ENCODE assay signal across 17 cellular contexts in the genomic region with DNA sequence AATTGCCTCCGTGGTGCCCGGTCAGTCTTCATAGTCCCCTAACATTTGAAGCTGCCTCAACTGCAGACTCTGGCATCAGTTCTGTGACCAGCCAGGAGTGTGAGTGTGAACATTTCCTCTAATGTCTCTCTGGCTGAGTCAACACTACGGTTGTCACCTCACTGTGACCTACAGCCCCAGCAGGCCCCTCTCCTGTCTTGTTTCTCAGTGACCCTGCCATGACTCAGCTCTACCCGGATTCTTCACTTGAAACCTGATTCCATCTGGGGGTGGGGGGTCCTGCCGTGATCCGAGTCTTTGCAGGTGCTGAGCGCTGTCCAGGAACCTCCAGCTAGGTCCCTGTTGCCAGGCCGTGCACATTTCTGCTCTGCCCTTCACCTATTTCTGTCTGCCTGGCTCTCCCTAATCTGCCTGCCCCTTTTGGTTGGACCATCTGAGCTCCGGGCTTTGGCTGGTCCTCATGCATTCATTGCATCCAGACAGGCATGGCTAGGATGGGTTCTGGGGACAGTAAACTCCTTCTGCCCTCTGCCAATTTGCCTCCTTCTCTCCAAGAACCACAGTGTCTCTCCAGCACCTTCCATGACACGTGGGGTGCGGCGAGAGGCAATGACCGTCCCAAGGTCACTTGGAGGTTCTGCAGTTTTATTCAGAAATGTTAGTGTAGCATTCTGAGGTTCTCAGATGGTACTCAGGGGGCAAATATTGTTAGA. TPM values are rescaled to one million over a fixed set of nuclear protein-coding genes. Genes with fewer than 3 reads are reported as not detected.
DNase-seq lines count a peak whose midpoint lies in the region; ATAC-seq, FAIRE-seq and TF ChIP-seq lines count a peak whose summit lies in the region.
"Had no signal": no experiment of that assay in that cellular context is flagged by ENCODE, and none has a peak within 500 bp of the region (broad histone marks: within the 10 kb centered on the region; RNA-seq: fewer than 3 reads in every experiment).

No MANE protein-coding gene starts in this region.

- no peaks in the 10 kb centered on the region for H3K9me3 Mint-ChIP-seq in natural killer cell treated with Interleukin-12 subunit alpha and Interleukin-12 subunit beta and Interleukin-15 and Interleukin-18, amount 100 ng/mL, for 72 hours
- H3K9me3 Mint-ChIP-seq in natural killer cell, result no peaks in the 10 kb centered on the region

- H3K79me2 ChIP-seq in MM.1S (ENCODE audit: low read length), result no peaks in the 10 kb centered on the region

- no peaks in the 10 kb centered on the region for H3K4me1 Mint-ChIP-seq in natural killer cell treated with Interleukin-12 subunit alpha and Interleukin-12 subunit beta and Interleukin-15 and Interleukin-18, amount 100 ng/mL, for 72 hours (ENCODE audit: low read depth in 2 of 2)
- H3K4me1 Mint-ChIP-seq in natural killer cell, result no peaks in the 10 kb centered on the region
- H3K4me1 Mint-ChIP-seq: stimulated activated naive B cell treated with anti-CD40 and anti-IgM and Interleukin-4, amounts not matched to agents 10 μg/mL and 1 μg/mL and 100 μg/mL, for 72 hours had no signal

- H3K4me1 ChIP-seq in upper lobe of right lung (no peaks in the 10 kb centered on the region), MM.1S (ENCODE audit: low read length) (no peaks in the 10 kb centered on the region)
- H3K4me1 ChIP-seq: psoas muscle had no signal

- no peak overlapping the region for H2AFZ ChIP-seq in MM.1S (ENCODE audit: low read length)

- H3K9me2 ChIP-seq in MM.1S (replicated peaks; ENCODE audit: insufficient read depth, low read length), result no peaks in the 10 kb centered on the region

- H3K4me3 ChIP-seq in upper lobe of right lung, result no peak overlapping the region
- H3K4me3 ChIP-seq in MM.1S (ENCODE audit: low read length), result no peak overlapping the region
- H3K4me3 ChIP-seq: psoas muscle had no signal

- H3K27ac ChIP-seq in upper lobe of right lung (no peak overlapping the region), MM.1S (ENCODE audit: low read length) (no peak overlapping the region)
- H3K27ac ChIP-seq: psoas muscle had no signal

- ATAC-seq in natural killer cell treated with Interleukin-12 subunit alpha and Interleukin-12 subunit beta and Interleukin-15 and Interleukin-18, amount 100 ng/mL, for 72 hours, result no peak
- ATAC-seq in natural killer cell (no peak), upper lobe of right lung (no peak)
- ATAC-seq: activated CD4-positive, CD25-positive, alpha-beta regulatory T cell treated with anti-CD3 and anti-CD28 coated beads, Interleukin-2, amount 50 U/mL, for 24 hours; activated T-cell treated with anti-CD3 and anti-CD28 coated beads, Interleukin-2, amount 50 U/mL, for 4 hours; stimulated activated naive B cell treated with anti-CD40 and anti-IgM and Interleukin-4, amounts not matched to agents 10 μg/mL and 1 μg/mL and 100 μg/mL, for 72 hours had no signal

- H4K20me1 ChIP-seq in MM.1S (ENCODE audit: insufficient read depth, low read length), result no peaks in the 10 kb centered on the region

- TF ChIP-seq CTCF in natural killer cell (IDR thresholded peaks at IDR 0.05), result no peak
- TF ChIP-seq CTCF in upper lobe of right lung (IDR thresholded peaks at IDR 0.05), result no peak
- no peak for TF ChIP-seq CTCF in MM.1S (IDR thresholded peaks at IDR 0.05; ENCODE audit: low read length)

- intact Hi-C loops in natural killer cell (cut with micrococcal nuclease) (no loop called here), upper lobe of right lung (cut with DNase I) (no loop called here)

- H3F3A ChIP-seq in MM.1S (ENCODE audit: insufficient read depth, low read length), result no peaks in the 10 kb centered on the region

- H3K4me2 ChIP-seq in MM.1S (ENCODE audit: low read depth, low read length), result no peak overlapping the region

- H3K36me3 ChIP-seq in upper lobe of right lung (no peaks in the 10 kb centered on the region), MM.1S (replicated peaks; ENCODE audit: insufficient read depth, low read length) (no peaks in the 10 kb centered on the region)

- no peak overlapping the region for H3K4me3 Mint-ChIP-seq in natural killer cell treated with Interleukin-12 subunit alpha and Interleukin-12 subunit beta and Interleukin-15 and Interleukin-18, amount 100 ng/mL, for 72 hours
- no peak overlapping the region for H3K4me3 Mint-ChIP-seq in natural killer cell
- H3K4me3 Mint-ChIP-seq: activated T-cell treated with anti-CD3 and anti-CD28 coated beads, Interleukin-2, amount 50 U/mL, for 4 hours; stimulated activated naive B cell treated with anti-CD40 and anti-IgM and Interleukin-4, amounts not matched to agents 10 μg/mL and 1 μg/mL and 100 μg/mL, for 72 hours had no signal

- peaks cover 26 to 31% of the 10 kb centered on the region in 2 donors for H3K27me3 Mint-ChIP-seq in natural killer cell treated with Interleukin-12 subunit alpha and Interleukin-12 subunit beta and Interleukin-15 and Interleukin-18, amount 100 ng/mL, for 72 hours
- peaks cover 9 to 21% of the 10 kb centered on the region in 2 donors for H3K27me3 Mint-ChIP-seq in natural killer cell (ENCODE audit: low read depth in 2 of 2)

- FAIRE-seq in RCC 7860 (lab: Jason Lieb, UNC), result peak; percentile 86

- no peaks in the 10 kb centered on the region for H3K27me3 ChIP-seq in upper lobe of right lung
- H3K27me3 ChIP-seq in MM.1S (replicated peaks; ENCODE audit: insufficient read depth, low read length), result peaks cover 2% of the 10 kb centered on the region; the same call in 1 of the 2 replicates

- H3K9me3 ChIP-seq in upper lobe of right lung (no peaks in the 10 kb centered on the region), MM.1S (replicated peaks; ENCODE audit: insufficient read depth, low read length) (no peaks in the 10 kb centered on the region)
- H3K9me3 ChIP-seq: psoas muscle had no signal

- H3K9ac ChIP-seq in MM.1S (ENCODE audit: low read length), result no peak overlapping the region

- H3K36me3 Mint-ChIP-seq in natural killer cell treated with Interleukin-12 subunit alpha and Interleukin-12 subunit beta and Interleukin-15 and Interleukin-18, amount 100 ng/mL, for 72 hours, result no peaks in the 10 kb centered on the region
- H3K36me3 Mint-ChIP-seq in natural killer cell, result no peaks in the 10 kb centered on the region
- H3K36me3 Mint-ChIP-seq: stimulated activated naive B cell treated with anti-CD40 and anti-IgM and Interleukin-4, amounts not matched to agents 10 μg/mL and 1 μg/mL and 100 μg/mL, for 72 hours had no signal

- DNase-seq in natural killer cell treated with Interleukin-12 subunit alpha and Interleukin-12 subunit beta and Interleukin-15 and Interleukin-18, amount 100 ng/mL, for 72 hours (ENCODE audit: low spot score), result peak; percentile 38
- no peak for DNase-seq in natural killer cell
- DNase-seq in RCC 7860 (ENCODE audit: low spot score), result peak; percentile 84
- DNase-seq in iPS-NIHi7 (ENCODE audit: extremely low spot score), result peak; percentile 85
- DNase-seq in NCI-H2029 treated with DMSO at 0.1 percent for 48 hours (lab: John Stamatoyannopoulos, UW), result no peak
- no peak for DNase-seq in cerebellum (ENCODE audit: low spot score)
- no peak for DNase-seq in upper lobe of right lung
- DNase-seq in MM.1S, result no peak
- DNase-seq: activated T-cell treated with anti-CD3 and anti-CD28 coated beads, Interleukin-2, amount 50 U/mL, for 4 hours; amniotic stem cell; effector CD4-positive, alpha-beta T cell; NCI-H1105 treated with DMSO at 0.1 percent for 48 hours; NCI-H524 treated with DMSO at 0.1 percent for 48 hours; psoas muscle; stimulated activated CD4-positive, alpha-beta T cell treated with anti-CD3 and anti-CD28 coated beads, Interleukin-2, amount 100 ng/mL, for 24 hours; stimulated activated naive B cell treated with anti-CD40 and anti-IgM and Interleukin-4, amounts not matched to agents 10 μg/mL and 1 μg/mL and 100 μg/mL, for 72 hours had no signal

- no peak overlapping the region for H3K27ac Mint-ChIP-seq in natural killer cell treated with Interleukin-12 subunit alpha and Interleukin-12 subunit beta and Interleukin-15 and Interleukin-18, amount 100 ng/mL, for 72 hours
- no peak overlapping the region for H3K27ac Mint-ChIP-seq in natural killer cell
- H3K27ac Mint-ChIP-seq: stimulated activated naive B cell treated with anti-CD40 and anti-IgM and Interleukin-4, amounts not matched to agents 10 μg/mL and 1 μg/mL and 100 μg/mL, for 72 hours had no signal

RNA-seq across cellular contexts. Expression of a gene that starts 24.2 kb away (rescaled TPM):
- under 1 TPM; 0.59 to 0.78 TPM for total RNA-seq in natural killer cell treated with Interleukin-12 subunit alpha and Interleukin-12 subunit beta and Interleukin-15 and Interleukin-18, amount 100 ng/mL, for 72 hours
- total RNA-seq in natural killer cell (not detected), cerebellum (0.64 TPM), upper lobe of right lung (4.9 TPM)

Comparison
In these comparisons a context has a peak if more than half of its experiments do, and no peak if none do; other contexts are left out.
1. DNase-seq: peak in natural killer cell treated with Interleukin-12 subunit alpha and Interleukin-12 subunit beta and Interleukin-15 and Interleukin-18, amount 100 ng/mL, for 72 hours (single experiment), RCC 7860 (single experiment) and iPS-NIHi7 (single experiment); none in natural killer cell (single experiment), NCI-H2029 treated with DMSO at 0.1 percent for 48 hours (single experiment), cerebellum (single experiment), upper lobe of right lung (single experiment) and MM.1S (single experiment).